ENCODE assay signal across 15 cellular contexts in the genomic region with DNA sequence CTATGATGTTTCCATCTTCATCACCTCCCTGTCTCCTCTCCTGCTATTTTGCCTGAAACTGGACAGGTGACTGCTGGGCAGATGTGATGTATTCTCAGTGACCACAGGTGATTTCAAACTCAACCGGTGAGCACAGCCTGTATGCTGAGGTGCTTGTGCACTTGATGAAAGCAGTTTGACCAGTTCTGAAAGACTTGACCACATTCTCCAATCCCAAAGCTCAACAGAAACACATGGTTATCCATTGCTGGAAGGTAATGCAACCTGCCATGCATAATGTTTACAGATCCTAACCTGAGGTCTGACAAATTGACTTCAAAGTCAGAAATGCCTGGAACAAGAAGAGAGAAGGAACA.
"Had no signal": no experiment of that assay in that cellular context is flagged by ENCODE, and none has a peak within 500 bp of the region (broad histone marks: within the 10 kb centered on the region; RNA-seq: fewer than 3 reads in every experiment).

No MANE protein-coding gene starts in this region.

- H3K36me3 ChIP-seq: gastroesophageal sphincter, right atrium auricular region had no signal

- H3K27me3 ChIP-seq: right atrium auricular region had no signal

- H3K4me3 Mint-ChIP-seq: brain; naive thymus-derived CD8-positive, alpha-beta T cell; stimulated activated effector memory CD8-positive, alpha-beta T cell treated with anti-CD3 and anti-CD28 coated beads, Interleukin-12 subunit alpha, Interleukin-12 subunit beta, amount 100 ng/mL, for 72 hours had no signal

- H3K9me3 ChIP-seq: gastroesophageal sphincter, mucosa of descending colon, right atrium auricular region had no signal

- H3K4me1 ChIP-seq: gastroesophageal sphincter, right atrium auricular region had no signal

- H3K4me1 Mint-ChIP-seq: naive thymus-derived CD8-positive, alpha-beta T cell; stimulated activated effector memory CD8-positive, alpha-beta T cell treated with anti-CD3 and anti-CD28 coated beads, Interleukin-12 subunit alpha, Interleukin-12 subunit beta, amount 100 ng/mL, for 72 hours had no signal

- H3K27ac Mint-ChIP-seq: activated naive CD4-positive, alpha-beta T cell treated with anti-CD3 and anti-CD28 coated beads, Interleukin-2, amount 50 U/mL, for 72 hours; brain; naive thymus-derived CD8-positive, alpha-beta T cell; stimulated activated effector memory CD8-positive, alpha-beta T cell treated with anti-CD3 and anti-CD28 coated beads, Interleukin-12 subunit alpha, Interleukin-12 subunit beta, amount 100 ng/mL, for 72 hours had no signal

- H3K36me3 Mint-ChIP-seq: activated naive CD4-positive, alpha-beta T cell treated with anti-CD3 and anti-CD28 coated beads, Interleukin-2, amount 50 U/mL, for 72 hours; brain; naive thymus-derived CD8-positive, alpha-beta T cell; stimulated activated effector memory CD8-positive, alpha-beta T cell treated with anti-CD3 and anti-CD28 coated beads, Interleukin-12 subunit alpha, Interleukin-12 subunit beta, amount 100 ng/mL, for 72 hours had no signal

- H3K27ac ChIP-seq: gastroesophageal sphincter, right atrium auricular region had no signal

- H3K4me3 ChIP-seq: gastroesophageal sphincter, mucosa of descending colon, right atrium auricular region had no signal

- DNase-seq: activated CD4-positive, alpha-beta T cell treated with anti-CD3 and anti-CD28 coated beads, Interleukin-2, amount 50 U/mL, for 4 hours; activated effector memory CD4-positive, alpha-beta T cell treated with Interleukin-2 at 50 U/mL for 16 hours; activated T-cell treated with anti-CD3 and anti-CD28 coated beads, Interleukin-2, amount 50 U/mL, for 1 hour; amniotic stem cell; mucosa of descending colon; naive thymus-derived CD8-positive, alpha-beta T cell; posterior cingulate gyrus; small intestine; T-helper 2 cell had no signal

- ATAC-seq: activated CD4-positive, CD25-positive, alpha-beta regulatory T cell treated with anti-CD3 and anti-CD28 coated beads, Interleukin-2, amount 50 U/mL, for 24 hours; activated naive CD4-positive, alpha-beta T cell treated with anti-CD3 and anti-CD28 coated beads, Interleukin-2, amount 50 U/mL, for 72 hours; gastroesophageal sphincter; mucosa of descending colon; naive thymus-derived CD8-positive, alpha-beta T cell; stimulated activated effector memory CD8-positive, alpha-beta T cell treated with anti-CD3 and anti-CD28 coated beads, Interleukin-12 subunit alpha, Interleukin-12 subunit beta, amount 100 ng/mL, for 72 hours had no signal

- H3K9me3 Mint-ChIP-seq: activated naive CD4-positive, alpha-beta T cell treated with anti-CD3 and anti-CD28 coated beads, Interleukin-2, amount 50 U/mL, for 72 hours; brain; naive thymus-derived CD8-positive, alpha-beta T cell; stimulated activated effector memory CD8-positive, alpha-beta T cell treated with anti-CD3 and anti-CD28 coated beads, Interleukin-12 subunit alpha, Interleukin-12 subunit beta, amount 100 ng/mL, for 72 hours had no signal
